Comparison of ENCODE assay signal across 12 cellular contexts in genomic region chr20:46192376-46192944, GRCh38.
"Had no signal": no experiment of that assay in that cellular context is flagged by ENCODE, and none has a peak within 500 bp of the region (broad histone marks: within the 10 kb centered on the region; RNA-seq: fewer than 3 reads in every experiment).

No MANE protein-coding gene starts in this region.

- DNase-seq: activated effector memory CD4-positive, alpha-beta T cell treated with Interleukin-2 at 50 U/mL for 16 hours; activated T-cell treated with anti-CD3 and anti-CD28 coated beads, Interleukin-2, amount 50 U/mL, for 24 hours; amniotic stem cell; body of pancreas; cortex of kidney; effector CD8-positive, alpha-beta T cell; kidney; ovary; stomach had no signal

- H3K79me2 ChIP-seq: hepatocyte had no signal

- FAIRE-seq: kidney, TTC549 had no signal

- H3K36me3 ChIP-seq: ovary, stomach had no signal

- H3K4me1 ChIP-seq: body of pancreas, stomach had no signal

- H3K4me2 ChIP-seq: hepatocyte had no signal

- H2AFZ ChIP-seq: hepatocyte had no signal

- H3K4me3 ChIP-seq: body of pancreas, hepatocyte, ovary, stomach had no signal

- H3K27ac ChIP-seq: body of pancreas, epithelial cell of prostate, hepatocyte, ovary, stomach had no signal

- H3K27me3 ChIP-seq: body of pancreas, ovary had no signal

- H3K9me3 ChIP-seq: body of pancreas, ovary had no signal
